19 cellular contexts compared by ENCODE assay signal in the genomic region with DNA sequence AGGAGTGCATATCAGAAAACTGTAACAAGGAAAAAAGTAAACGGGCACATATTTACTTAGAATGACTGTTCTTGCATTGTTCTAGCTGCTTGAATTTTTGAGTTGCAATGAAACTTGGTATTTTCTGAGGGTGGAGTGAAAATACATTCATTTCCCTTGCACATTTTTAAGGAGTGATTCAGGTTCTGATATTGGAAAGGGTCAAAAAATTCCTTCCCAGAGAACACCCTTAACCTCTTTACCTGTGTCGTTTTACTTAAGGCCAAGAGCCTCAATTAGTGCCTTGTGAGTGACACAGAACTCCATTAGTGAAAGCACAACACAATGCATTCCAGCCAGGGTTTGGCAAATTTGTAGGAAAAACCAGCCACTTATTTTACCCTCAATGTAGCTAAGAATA. TPM values are rescaled to one million over a fixed set of nuclear protein-coding genes. Genes with fewer than 3 reads are reported as not detected.
DNase-seq lines count a peak whose midpoint lies in the region; ATAC-seq and TF ChIP-seq lines count a peak whose summit lies in the region.
"Had no signal": no experiment of that assay in that cellular context is flagged by ENCODE, and none has a peak within 500 bp of the region (broad histone marks: within the 10 kb centered on the region; RNA-seq: fewer than 3 reads in every experiment).

No MANE protein-coding gene starts in this region.

- no peaks in the 10 kb centered on the region for H3K4me1 Mint-ChIP-seq in activated T-helper 2 cell treated with anti-CD3 and anti-CD28 coated beads, Interferon-gamma antibody, Interleukin-2, Interleukin-4, amounts not matched to agents 10 μg/mL and 5 μg/mL and 100 μg/mL, durations not matched to agents 14 hours and 24 hours and 36 hours (ENCODE audit: low read depth)
- no peaks in the 10 kb centered on the region for H3K4me1 Mint-ChIP-seq in nephron progenitor cell
- no peaks in the 10 kb centered on the region for H3K4me1 Mint-ChIP-seq in stimulated activated naive B cell treated with anti-CD40 and anti-IgM and Interleukin-4, amounts not matched to agents 10 μg/mL and 1 μg/mL and 100 μg/mL, for 72 hours

- peak overlapping the region; percentile 98 for H3K27ac ChIP-seq in PC-9
- peak overlapping the region; percentile 87 for H3K27ac ChIP-seq in mesenchymal stem cell (ENCODE audit: low read length, poor library complexity, severe bottlenecking)
- H3K27ac ChIP-seq: gastroesophageal sphincter, KMS-11, ovary, spleen had no signal

- H3K18ac ChIP-seq in mesenchymal stem cell (ENCODE audit: low read depth in 1 of 2, low read length in 2 of 2) = no peak overlapping the region

- ATAC-seq in stimulated activated naive B cell treated with anti-CD40 and anti-IgM and Interleukin-4, amounts not matched to agents 10 μg/mL and 1 μg/mL and 100 μg/mL, for 72 hours (replicated peaks) = no peak
- ATAC-seq in mucosa of descending colon = no peak
- ATAC-seq: gastroesophageal sphincter had no signal

- no peaks in the 10 kb centered on the region for H3K9me3 Mint-ChIP-seq in activated T-helper 2 cell treated with anti-CD3 and anti-CD28 coated beads, Interferon-gamma antibody, Interleukin-2, Interleukin-4, amounts not matched to agents 10 μg/mL and 5 μg/mL and 100 μg/mL, durations not matched to agents 14 hours and 24 hours and 36 hours
- H3K9me3 Mint-ChIP-seq in nephron progenitor cell = no peaks in the 10 kb centered on the region
- peaks cover 0 to 2% of the 10 kb centered on the region in 2 donors for H3K9me3 Mint-ChIP-seq in stimulated activated naive B cell treated with anti-CD40 and anti-IgM and Interleukin-4, amounts not matched to agents 10 μg/mL and 1 μg/mL and 100 μg/mL, for 72 hours
- H3K9me3 Mint-ChIP-seq: activated CD4-positive, alpha-beta memory T cell treated with anti-CD3 and anti-CD28 coated beads, Interleukin-2, amount 10 ng/mL, durations not matched to agents 7 days and 5 days; activated T-helper 1 cell treated with anti-CD3 and anti-CD28 coated beads, Interleukin-12 subunit alpha, Interleukin-12 subunit beta, Interleukin-2, Interleukin-4 antibody, amounts not matched to agents 30 ng/mL and 10 ng/mL and 1 ng/mL, durations not matched to agents 14 hours and 24 hours and 36 hours had no signal

- intact Hi-C loops in PC-9 (cut with micrococcal nuclease; ENCODE audit: unreplicated experiment) (loop anchor here (1.0 to 5.0 kb wide), 8 partner anchors 38 to 301 kb away; a partner anchor contains a TSS), mucosa of descending colon (cut with DNase I, micrococcal nuclease) (no loop called here)
- intact Hi-C loops in activated T-helper 2 cell treated with anti-CD3 and anti-CD28 coated beads, Interferon-gamma antibody, Interleukin-2, Interleukin-4, amounts not matched to agents 10 μg/mL and 5 μg/mL and 100 μg/mL, durations not matched to agents 14 hours and 24 hours and 36 hours (cut with micrococcal nuclease) = no loop called here

- H4K20me1 ChIP-seq in PC-9 (ENCODE audit: insufficient read depth) = no peaks in the 10 kb centered on the region

- no peak overlapping the region for H2BK5ac ChIP-seq in mesenchymal stem cell (ENCODE audit: low read depth, low read length, poor library complexity, severe bottlenecking)

- H3F3A ChIP-seq in PC-9 (ENCODE audit: insufficient read depth, low read depth) = peaks cover 63% of the 10 kb centered on the region

- H3K4ac ChIP-seq in mesenchymal stem cell (ENCODE audit: low read depth in 1 of 2, low read length in 2 of 2) = no peak overlapping the region

- H3K27me3 Mint-ChIP-seq in activated T-helper 2 cell treated with anti-CD3 and anti-CD28 coated beads, Interferon-gamma antibody, Interleukin-2, Interleukin-4, amounts not matched to agents 10 μg/mL and 5 μg/mL and 100 μg/mL, durations not matched to agents 14 hours and 24 hours and 36 hours (ENCODE audit: low read depth) = peaks cover 11% of the 10 kb centered on the region
- peaks cover 7% of the 10 kb centered on the region for H3K27me3 Mint-ChIP-seq in nephron progenitor cell (ENCODE audit: low read depth, poor library complexity)
- H3K27me3 Mint-ChIP-seq in stimulated activated naive B cell treated with anti-CD40 and anti-IgM and Interleukin-4, amounts not matched to agents 10 μg/mL and 1 μg/mL and 100 μg/mL, for 72 hours = peaks cover 20 to 23% of the 10 kb centered on the region in 2 donors

- H3K14ac ChIP-seq in mesenchymal stem cell (ENCODE audit: low read length in 2 of 2) = no peak overlapping the region

- H2BK12ac ChIP-seq in mesenchymal stem cell (ENCODE audit: low read length in 2 of 2) = no peak overlapping the region

- H3K36me3 ChIP-seq in PC-9 (ENCODE audit: low read depth) (peaks cover 18% of the 10 kb centered on the region), mesenchymal stem cell (ENCODE audit: control insufficient read depth in 1 of 2, insufficient read depth in 2 of 2, low read depth in 1 of 2, low read length in 2 of 2) (no peaks in the 10 kb centered on the region), mucosa of descending colon (ENCODE audit: low read depth) (no peaks in the 10 kb centered on the region)
- H3K36me3 ChIP-seq: gastroesophageal sphincter, ovary, spleen had no signal

- H3K79me1 ChIP-seq in mesenchymal stem cell (replicated peaks; ENCODE audit: low read length, poor library complexity, severe bottlenecking) = no peaks in the 10 kb centered on the region

- H3K4me1 ChIP-seq in PC-9 (replicated peaks; ENCODE audit: insufficient read depth) (peaks cover 65% of the 10 kb centered on the region), mesenchymal stem cell (ENCODE audit: control insufficient read depth, insufficient read depth, low read depth, low read length) (peaks cover 18% of the 10 kb centered on the region), mucosa of descending colon (ENCODE audit: low read depth) (no peaks in the 10 kb centered on the region)

- H3K23ac ChIP-seq in mesenchymal stem cell (ENCODE audit: low read length in 2 of 2) = no peak overlapping the region

- H3K9me3 ChIP-seq in PC-9 (ENCODE audit: insufficient read depth, low read depth) (peaks cover 10% of the 10 kb centered on the region), mesenchymal stem cell (ENCODE audit: control insufficient read depth, low read length) (no peaks in the 10 kb centered on the region), mucosa of descending colon (no peaks in the 10 kb centered on the region)
- H3K9me3 ChIP-seq: gastroesophageal sphincter, ovary, spleen had no signal

- BruUV-seq in PC-9 (replicated peaks; lab: Mats Ljungman, UMichigan) = no TSS peak

- H2AFZ ChIP-seq in PC-9 = no peak overlapping the region
- H2AFZ ChIP-seq in mesenchymal stem cell (ENCODE audit: low read depth, low read length) = no peak overlapping the region

- peak overlapping the region; percentile 91 for H3K9ac ChIP-seq in mesenchymal stem cell (ENCODE audit: low read length)
- H3K9ac ChIP-seq: KMS-11 had no signal

- H3K36me3 Mint-ChIP-seq in activated T-helper 2 cell treated with anti-CD3 and anti-CD28 coated beads, Interferon-gamma antibody, Interleukin-2, Interleukin-4, amounts not matched to agents 10 μg/mL and 5 μg/mL and 100 μg/mL, durations not matched to agents 14 hours and 24 hours and 36 hours (ENCODE audit: low read depth) = no peaks in the 10 kb centered on the region
- no peaks in the 10 kb centered on the region for H3K36me3 Mint-ChIP-seq in nephron progenitor cell (ENCODE audit: low read depth)
- H3K36me3 Mint-ChIP-seq in stimulated activated naive B cell treated with anti-CD40 and anti-IgM and Interleukin-4, amounts not matched to agents 10 μg/mL and 1 μg/mL and 100 μg/mL, for 72 hours = no peaks in the 10 kb centered on the region

- no peak overlapping the region for H4K8ac ChIP-seq in mesenchymal stem cell (ENCODE audit: low read length)

- H3K4me3 ChIP-seq in AG09309 (ENCODE audit: control insufficient read depth, low read depth, low read length) (peak overlapping the region; percentile 86), PC-9 (peak overlapping the region; percentile 36; the same call in 1 of the 2 replicates), choroid plexus epithelial cell (ENCODE audit: low read depth, low read length) (peak overlapping the region; percentile 3), mesenchymal stem cell (ENCODE audit: insufficient read depth in 1 of 2, low read depth in 1 of 2, low read length in 2 of 2) (peak overlapping the region in 1 of 2 experiments; percentile 93), mucosa of descending colon (no peak overlapping the region)
- H3K4me3 ChIP-seq: ovary had no signal

- no peak overlapping the region for H3K27ac Mint-ChIP-seq in activated T-helper 2 cell treated with anti-CD3 and anti-CD28 coated beads, Interferon-gamma antibody, Interleukin-2, Interleukin-4, amounts not matched to agents 10 μg/mL and 5 μg/mL and 100 μg/mL, durations not matched to agents 14 hours and 24 hours and 36 hours
- H3K27ac Mint-ChIP-seq in nephron progenitor cell = no peak overlapping the region
- no peak overlapping the region for H3K27ac Mint-ChIP-seq in stimulated activated naive B cell treated with anti-CD40 and anti-IgM and Interleukin-4, amounts not matched to agents 10 μg/mL and 1 μg/mL and 100 μg/mL, for 72 hours
- H3K27ac Mint-ChIP-seq: activated CD4-positive, alpha-beta memory T cell treated with anti-CD3 and anti-CD28 coated beads, Interleukin-2, amount 10 ng/mL, durations not matched to agents 7 days and 5 days; activated T-helper 1 cell treated with anti-CD3 and anti-CD28 coated beads, Interleukin-12 subunit alpha, Interleukin-12 subunit beta, Interleukin-2, Interleukin-4 antibody, amounts not matched to agents 30 ng/mL and 10 ng/mL and 1 ng/mL, durations not matched to agents 14 hours and 24 hours and 36 hours had no signal

- CTCF ChIA-PET in PC-9 (lab: Charles Lee) = no interaction called here

- no peak overlapping the region for H2BK15ac ChIP-seq in mesenchymal stem cell (ENCODE audit: low read depth, poor library complexity, severe bottlenecking)

- H3K9me2 ChIP-seq in PC-9 (ENCODE audit: insufficient read depth) = no peaks in the 10 kb centered on the region

- DNase-seq in AG09309 (ENCODE audit: low read depth) = no peak
- peak; percentile 25 to 99 for DNase-seq in PC-9
- DNase-seq in choroid plexus epithelial cell (ENCODE audit: low read depth) = peak; percentile 40
- DNase-seq in mesenchymal stem cell = no peak
- no peak for DNase-seq in activated T-helper 2 cell treated with anti-CD3 and anti-CD28 coated beads, Interferon-gamma antibody, Interleukin-2, Interleukin-4, amounts not matched to agents 10 μg/mL and 5 μg/mL and 100 μg/mL, durations not matched to agents 14 hours and 24 hours and 36 hours (ENCODE audit: low spot score)
- no peak for DNase-seq in nephron progenitor cell
- DNase-seq in stimulated activated naive B cell treated with anti-CD40 and anti-IgM and Interleukin-4, amounts not matched to agents 10 μg/mL and 1 μg/mL and 100 μg/mL, for 72 hours = no peak
- DNase-seq in mucosa of descending colon = no peak
- DNase-seq: activated CD4-positive, alpha-beta memory T cell treated with anti-CD3 and anti-CD28 coated beads, Interleukin-2, amount 10 ng/mL, durations not matched to agents 7 days and 5 days; AML-193; amygdala; dorsolateral prefrontal cortex; H7; NCI-H774; ovary; spleen had no signal

- H3K4me2 ChIP-seq in PC-9 (peak overlapping the region; percentile 86), mesenchymal stem cell (ENCODE audit: low read length, poor library complexity, severe bottlenecking) (no peak overlapping the region)
- H3K4me2 ChIP-seq: KMS-11 had no signal

- H4K91ac ChIP-seq in mesenchymal stem cell (ENCODE audit: low read length) = no peak overlapping the region

- 0% methylated on average over 2 of the region's 2 CpGs for WGBS in mesenchymal stem cell

- no peak for TF ChIP-seq CTCF in AG09309 (IDR thresholded peaks at IDR 0.05; ENCODE audit: control insufficient read depth, insufficient read depth, low read depth, low read length, missing control alignments)
- TF ChIP-seq CTCF in PC-9 (conservative IDR thresholded peaks at IDR 0.05) = no peak
- no peak for TF ChIP-seq CTCF in choroid plexus epithelial cell (conservative IDR thresholded peaks at IDR 0.05; ENCODE audit: low read depth, low read length)
- TF ChIP-seq CTCF in nephron progenitor cell (IDR thresholded peaks at IDR 0.05) = no peak
- TF ChIP-seq CTCF in mucosa of descending colon (IDR thresholded peaks at IDR 0.05) = no peak

- peaks cover 55% of the 10 kb centered on the region for H3K79me2 ChIP-seq in PC-9 (ENCODE audit: low read depth)

- H2BK120ac ChIP-seq in mesenchymal stem cell (ENCODE audit: low read depth, low read length) = no peak overlapping the region

- H3K27me3 ChIP-seq in PC-9 (ENCODE audit: insufficient read depth, low read depth) = no peaks in the 10 kb centered on the region
- H3K27me3 ChIP-seq in mesenchymal stem cell (ENCODE audit: control insufficient read depth in 1 of 2, insufficient read depth in 1 of 2, low read length in 2 of 2) = no peaks in the 10 kb centered on the region
- H3K27me3 ChIP-seq: ovary had no signal

- no peak overlapping the region for H2AK5ac ChIP-seq in mesenchymal stem cell (ENCODE audit: low read length, severe bottlenecking)

- POLR2A ChIA-PET in PC-9 (lab: Charles Lee; ENCODE audit: unreplicated experiment) = interaction anchor here (0.7 kb wide), 3 partner anchors 25 to 186 kb away, joined by 4 to 5 read pairs (median 4); a partner anchor contains a TSS

- H3K4me3 Mint-ChIP-seq in activated T-helper 2 cell treated with anti-CD3 and anti-CD28 coated beads, Interferon-gamma antibody, Interleukin-2, Interleukin-4, amounts not matched to agents 10 μg/mL and 5 μg/mL and 100 μg/mL, durations not matched to agents 14 hours and 24 hours and 36 hours (ENCODE audit: low read depth) = no peak overlapping the region
- no peak overlapping the region for H3K4me3 Mint-ChIP-seq in nephron progenitor cell
- H3K4me3 Mint-ChIP-seq in stimulated activated naive B cell treated with anti-CD40 and anti-IgM and Interleukin-4, amounts not matched to agents 10 μg/mL and 1 μg/mL and 100 μg/mL, for 72 hours = no peak overlapping the region
- H3K4me3 Mint-ChIP-seq: activated CD4-positive, alpha-beta memory T cell treated with anti-CD3 and anti-CD28 coated beads, Interleukin-2, amount 10 ng/mL, durations not matched to agents 7 days and 5 days; activated T-helper 1 cell treated with anti-CD3 and anti-CD28 coated beads, Interleukin-12 subunit alpha, Interleukin-12 subunit beta, Interleukin-2, Interleukin-4 antibody, amounts not matched to agents 30 ng/mL and 10 ng/mL and 1 ng/mL, durations not matched to agents 14 hours and 24 hours and 36 hours had no signal

RNA-seq across cellular contexts. Expression of a gene that starts 2.3 kb away (rescaled TPM):
- total RNA-seq in PC-9 (2021) (52.5 and 62.8 TPM in 2 replicates), mucosa of descending colon (1 to 10 TPM in 2 of 3 donors, under 1 TPM in 1; 0.06 to 2.3 (median 1.1) TPM)
- polyA plus RNA-seq in mesenchymal stem cell (2013, experiment 1 of 2) = 0.21 TPM
- 0.23 TPM for polyA plus RNA-seq in mesenchymal stem cell (2013, experiment 2 of 2)
- not detected in 2 replicates for total RNA-seq in activated T-helper 2 cell treated with anti-CD3 and anti-CD28 coated beads, Interferon-gamma antibody, Interleukin-2, Interleukin-4, amounts not matched to agents 10 μg/mL and 5 μg/mL and 100 μg/mL, durations not matched to agents 14 hours and 24 hours and 36 hours
- total RNA-seq: activated CD4-positive, alpha-beta memory T cell treated with anti-CD3 and anti-CD28 coated beads, Interleukin-2, amount 10 ng/mL, durations not matched to agents 7 days and 5 days; activated T-helper 1 cell treated with anti-CD3 and anti-CD28 coated beads, Interleukin-12 subunit alpha, Interleukin-12 subunit beta, Interleukin-2, Interleukin-4 antibody, amounts not matched to agents 30 ng/mL and 10 ng/mL and 1 ng/mL, durations not matched to agents 14 hours and 24 hours and 36 hours had no signal

RNA-seq across cellular contexts. Expression of a gene that starts 38.5 kb away (rescaled TPM):
- total RNA-seq in PC-9 (2021) (7.7 and 8.8 TPM in 2 replicates), mucosa of descending colon (1 to 10 TPM in 1 of 3 donors, under 1 TPM in 2; 0.10 to 1.4 (median 0.12) TPM)
- 1.1 TPM for polyA plus RNA-seq in mesenchymal stem cell (2013, experiment 1 of 2)
- polyA plus RNA-seq in mesenchymal stem cell (2013, experiment 2 of 2) = 1.2 TPM
- not detected in 2 replicates for total RNA-seq in activated T-helper 2 cell treated with anti-CD3 and anti-CD28 coated beads, Interferon-gamma antibody, Interleukin-2, Interleukin-4, amounts not matched to agents 10 μg/mL and 5 μg/mL and 100 μg/mL, durations not matched to agents 14 hours and 24 hours and 36 hours
- total RNA-seq: activated CD4-positive, alpha-beta memory T cell treated with anti-CD3 and anti-CD28 coated beads, Interleukin-2, amount 10 ng/mL, durations not matched to agents 7 days and 5 days; activated T-helper 1 cell treated with anti-CD3 and anti-CD28 coated beads, Interleukin-12 subunit alpha, Interleukin-12 subunit beta, Interleukin-2, Interleukin-4 antibody, amounts not matched to agents 30 ng/mL and 10 ng/mL and 1 ng/mL, durations not matched to agents 14 hours and 24 hours and 36 hours had no signal

Comparison
In these comparisons a context has a peak if more than half of its experiments do, and no peak if none do; other contexts are left out.
1. DNase-seq: peak in PC-9 (2 of 2) and choroid plexus epithelial cell (single experiment); none in AG09309 (single experiment), mesenchymal stem cell (single experiment), activated T-helper 2 cell treated with anti-CD3 and anti-CD28 coated beads, Interferon-gamma antibody, Interleukin-2, Interleukin-4, amounts not matched to agents 10 μg/mL and 5 μg/mL and 100 μg/mL, durations not matched to agents 14 hours and 24 hours and 36 hours (single experiment), nephron progenitor cell (single experiment), stimulated activated naive B cell treated with anti-CD40 and anti-IgM and Interleukin-4, amounts not matched to agents 10 μg/mL and 1 μg/mL and 100 μg/mL, for 72 hours (single experiment) and mucosa of descending colon (0 of 3).
2. RNA of a gene that starts 2.3 kb away (total RNA-seq): 52.5 to 62.8 TPM in PC-9; 0.06 to 2.3 TPM in mucosa of descending colon and not detected in activated T-helper 2 cell treated with anti-CD3 and anti-CD28 coated beads, Interferon-gamma antibody, Interleukin-2, Interleukin-4, amounts not matched to agents 10 μg/mL and 5 μg/mL and 100 μg/mL, durations not matched to agents 14 hours and 24 hours and 36 hours; every median in the first group is over 10 times any median in the second.